1 cellular context compared by ENCODE assay signal in genomic region chr17:10088444-10088843, GRCh38.
TF ChIP-seq lines count a peak whose summit lies in the region.

No MANE protein-coding gene starts in this region.

TF ChIP-seq in HEK293, 187 proteins besides CTCF, POLR2A, EP300 and RAD21 (continued from another document):
- TF ChIP-seq, protein P1, sequence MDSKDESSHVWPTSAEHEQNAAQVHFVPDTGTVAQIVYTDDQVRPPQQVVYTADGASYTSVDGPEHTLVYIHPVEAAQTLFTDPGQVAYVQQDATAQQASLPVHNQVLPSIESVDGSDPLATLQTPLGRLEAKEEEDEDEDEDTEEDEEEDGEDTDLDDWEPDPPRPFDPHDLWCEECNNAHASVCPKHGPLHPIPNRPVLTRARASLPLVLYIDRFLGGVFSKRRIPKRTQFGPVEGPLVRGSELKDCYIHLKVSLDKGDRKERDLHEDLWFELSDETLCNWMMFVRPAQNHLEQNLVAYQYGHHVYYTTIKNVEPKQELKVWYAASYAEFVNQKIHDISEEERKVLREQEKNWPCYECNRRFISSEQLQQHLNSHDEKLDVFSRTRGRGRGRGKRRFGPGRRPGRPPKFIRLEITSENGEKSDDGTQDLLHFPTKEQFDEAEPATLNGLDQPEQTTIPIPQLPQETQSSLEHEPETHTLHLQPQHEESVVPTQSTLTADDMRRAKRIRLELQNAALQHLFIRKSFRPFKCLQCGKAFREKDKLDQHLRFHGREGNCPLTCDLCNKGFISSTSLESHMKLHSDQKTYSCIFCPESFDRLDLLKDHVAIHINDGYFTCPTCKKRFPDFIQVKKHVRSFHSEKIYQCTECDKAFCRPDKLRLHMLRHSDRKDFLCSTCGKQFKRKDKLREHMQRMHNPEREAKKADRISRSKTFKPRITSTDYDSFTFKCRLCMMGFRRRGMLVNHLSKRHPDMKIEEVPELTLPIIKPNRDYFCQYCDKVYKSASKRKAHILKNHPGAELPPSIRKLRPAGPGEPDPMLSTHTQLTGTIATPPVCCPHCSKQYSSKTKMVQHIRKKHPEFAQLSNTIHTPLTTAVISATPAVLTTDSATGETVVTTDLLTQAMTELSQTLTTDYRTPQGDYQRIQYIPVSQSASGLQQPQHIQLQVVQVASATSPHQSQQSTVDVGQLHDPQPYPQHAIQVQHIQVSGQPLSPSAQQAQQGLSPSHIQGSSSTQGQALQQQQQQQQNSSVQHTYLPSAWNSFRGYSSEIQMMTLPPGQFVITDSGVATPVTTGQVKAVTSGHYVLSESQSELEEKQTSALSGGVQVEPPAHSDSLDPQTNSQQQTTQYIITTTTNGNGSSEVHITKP (tag by site-specific recombination; IDR thresholded peaks at IDR 0.05) = 0 out of 2 replicates have a peak, but pooled peaks have one; percentile 12
